In genomic region chr1:109792056-109792831, GRCh38 we compare ENCODE assay signal across 9 cellular contexts. TPM values are rescaled to one million over a fixed set of nuclear protein-coding genes. Genes with fewer than 3 reads are reported as not detected.
DNase-seq lines count a peak whose midpoint lies in the region; ATAC-seq and TF ChIP-seq lines count a peak whose summit lies in the region.
"Had no signal": no experiment of that assay in that cellular context is flagged by ENCODE, and none has a peak within 500 bp of the region (broad histone marks: within the 10 kb centered on the region; RNA-seq: fewer than 3 reads in every experiment).

No MANE protein-coding gene starts in this region.

- no peak for TF ChIP-seq POLR2A in prostate gland (IDR thresholded peaks at IDR 0.05)

- intact Hi-C loops in CD4-positive, alpha-beta memory T cell (cut with micrococcal nuclease): no loop called here
- intact Hi-C loops in prostate gland (cut with DNase I): loop anchor here (5.0 kb wide), 1 partner anchor 190 kb away; the partner anchor contains the start of gene AHCYL1

- no peak overlapping the region for H3K4me3 ChIP-seq in CD4-positive, alpha-beta memory T cell (ENCODE audit: low read length in 2 of 2)
- H3K4me3 ChIP-seq in HUES6 (ENCODE audit: low read depth, low read length): no peak overlapping the region
- no peak overlapping the region for H3K4me3 ChIP-seq in prostate gland

- H3K36me3 ChIP-seq in CD4-positive, alpha-beta memory T cell (ENCODE audit: insufficient read depth, low read length): no peaks in the 10 kb centered on the region
- H3K36me3 ChIP-seq in HUES6 (ENCODE audit: control insufficient read depth, insufficient read depth, low read length) (no peaks in the 10 kb centered on the region), prostate gland (no peaks in the 10 kb centered on the region)

- no peak overlapping the region for H3K27ac ChIP-seq in CD4-positive, alpha-beta memory T cell (ENCODE audit: low read depth, low read length)
- H3K27ac ChIP-seq in HUES6 (ENCODE audit: low read depth, low read length) (peak overlapping the region; percentile 45; the same call in 1 of the 2 replicates), foreskin keratinocyte (no peak overlapping the region), prostate gland (no peak overlapping the region)

- no peaks in the 10 kb centered on the region for H3K36me3 Mint-ChIP-seq in CD4-positive, alpha-beta memory T cell
- no peaks in the 10 kb centered on the region for H3K36me3 Mint-ChIP-seq in WTC11
- H3K36me3 Mint-ChIP-seq: naive B cell had no signal

- CTCF ChIA-PET in CD4-positive, alpha-beta memory T cell (lab: Charles Lee; ENCODE audit: partially characterized antibody): interaction anchor here (0.8 to 27.8 kb wide), 10 partner anchors 11 to 190 kb away, joined by 3 to 864 read pairs (median 16); partner anchors contain the start of genes AHCYL1 and CSF1
- CTCF ChIA-PET in WTC11 (lab: Charles Lee): interaction anchor here (0.6 to 4.7 kb wide), 22 partner anchors 9 to 302 kb away, joined by 3 to 75 read pairs (median 5); partner anchors contain the start of gene AHCYL1

- H3K4me1 Mint-ChIP-seq in CD4-positive, alpha-beta memory T cell: peaks cover 44 to 88% (median 71%) of the 10 kb centered on the region in 4 donors
- H3K4me1 Mint-ChIP-seq in WTC11: peaks cover 34% of the 10 kb centered on the region

- no peak for TF ChIP-seq CTCF in WTC11 (IDR thresholded peaks at IDR 0.05)
- TF ChIP-seq CTCF in foreskin keratinocyte (conservative IDR thresholded peaks at IDR 0.05): no peak
- TF ChIP-seq CTCF in prostate gland (IDR thresholded peaks at IDR 0.05): peak in 2 of 4 experiments; percentile 16 to 32

- H3K4me3 Mint-ChIP-seq in CD4-positive, alpha-beta memory T cell: no peak overlapping the region
- H3K4me3 Mint-ChIP-seq in WTC11: no peak overlapping the region

- H3K4me1 ChIP-seq in CD4-positive, alpha-beta memory T cell (ENCODE audit: insufficient read depth, low read length): peaks cover 79% of the 10 kb centered on the region
- peaks cover 53% of the 10 kb centered on the region for H3K4me1 ChIP-seq in HUES6 (ENCODE audit: control insufficient read depth, insufficient read depth, low read length)
- H3K4me1 ChIP-seq in foreskin keratinocyte: no peaks in the 10 kb centered on the region
- no peaks in the 10 kb centered on the region for H3K4me1 ChIP-seq in prostate gland (replicated peaks)

- H3K27ac Mint-ChIP-seq in CD4-positive, alpha-beta memory T cell: peak overlapping the region; percentile 41 to 92 (median 79)
- H3K27ac Mint-ChIP-seq in WTC11: no peak overlapping the region

- H3K9ac ChIP-seq in HUES6 (ENCODE audit: low read length): peak overlapping the region; percentile 59

- POLR2A ChIA-PET in CD4-positive, alpha-beta memory T cell (lab: Charles Lee; ENCODE audit: partially characterized antibody): interaction anchor here (1.5 to 6.1 kb wide), 6 partner anchors 9 to 193 kb away, joined by 5 to 91 read pairs (median 28); partner anchors contain the start of genes AHCYL1 and CSF1
- POLR2A ChIA-PET in WTC11 (lab: Charles Lee): interaction anchor here (0.8 to 1.9 kb wide), 2 partner anchors 52 to 192 kb away, joined by 3 to 7 read pairs; partner anchors contain the start of gene AHCYL1

- DNase-seq in CD4-positive, alpha-beta memory T cell: no peak
- peak; percentile 51 for DNase-seq in WTC11 (ENCODE audit: low spot score)
- DNase-seq in foreskin keratinocyte: peak in 1 of 2 donors; percentile 42
- DNase-seq in non-pigmented ciliary epithelial cell (ENCODE audit: low read depth): peak; percentile 77
- DNase-seq in prostate gland (ENCODE audit: low spot score): no peak
- DNase-seq in KG1 (lab: John Stamatoyannopoulos, UW): no peak
- DNase-seq: naive B cell had no signal

- no peaks in the 10 kb centered on the region for H3K27me3 Mint-ChIP-seq in CD4-positive, alpha-beta memory T cell
- H3K27me3 Mint-ChIP-seq in WTC11 (ENCODE audit: low read depth): peaks cover 4% of the 10 kb centered on the region; the same call in 1 of the 2 replicates

- H3K9me3 ChIP-seq in CD4-positive, alpha-beta memory T cell (ENCODE audit: control insufficient read depth in 1 of 2, low read length in 2 of 2): no peaks in the 10 kb centered on the region
- no peaks in the 10 kb centered on the region for H3K9me3 ChIP-seq in HUES6 (ENCODE audit: control insufficient read depth, insufficient read depth, low read depth, low read length)
- no peaks in the 10 kb centered on the region for H3K9me3 ChIP-seq in prostate gland

- ATAC-seq in WTC11 (peak; percentile 34), foreskin keratinocyte (peak; percentile 19), GM21528 (IDR thresholded peaks at IDR 0.05; ENCODE audit: low FRiP score, unreplicated experiment) (no peak)

- no peaks in the 10 kb centered on the region for H3K9me3 Mint-ChIP-seq in CD4-positive, alpha-beta memory T cell
- no peaks in the 10 kb centered on the region for H3K9me3 Mint-ChIP-seq in WTC11
- H3K9me3 Mint-ChIP-seq: naive B cell had no signal

- WGBS in prostate gland: 31% methylated on average over 18 of the region's 18 CpGs

- no peaks in the 10 kb centered on the region for H3K27me3 ChIP-seq in CD4-positive, alpha-beta memory T cell (ENCODE audit: insufficient read depth, low read length)
- H3K27me3 ChIP-seq in HUES6 (ENCODE audit: control insufficient read depth, insufficient read depth, low read length) (no peaks in the 10 kb centered on the region), foreskin keratinocyte (peaks cover 13% of the 10 kb centered on the region), prostate gland (replicated peaks; ENCODE audit: insufficient read depth) (no peaks in the 10 kb centered on the region)

TF ChIP-seq in WTC11, 78 proteins besides CTCF, POLR2A, EP300 and RAD21:
- TF ChIP-seq NFE2L1 (CRISPR knock-in tag; IDR thresholded peaks at IDR 0.05) (peak; percentile 84), ZNF396 (CRISPR knock-in tag; IDR thresholded peaks at IDR 0.05; ENCODE audit: borderline replicate concordance) (no peak), ETV6 (CRISPR knock-in tag; IDR thresholded peaks at IDR 0.05) (0 out of 2 replicates have a peak, but pooled peaks have one; percentile 56)

RNA-seq across cellular contexts. Expression of gene EPS8L3, which starts 28.5 kb away (rescaled TPM):
- not detected for total RNA-seq in CD4-positive, alpha-beta memory T cell
- polyA plus RNA-seq in CD4-positive, alpha-beta memory T cell: not detected
- total RNA-seq in WTC11 (2021) (0.17 to 0.41 TPM in 2 of 3 replicates, not detected in the other), foreskin keratinocyte (not detected in 2 replicates), prostate gland (under 1 TPM in 1 of 2 donors, not detected in 1; 0.34 TPM)
- polyA plus RNA-seq in foreskin keratinocyte: not detected in 2 replicates

RNA-seq across cellular contexts. Expression of gene GSTM3, which starts 51.4 kb away (rescaled TPM):
- 1 to 10 TPM; 1.2 TPM for total RNA-seq in CD4-positive, alpha-beta memory T cell
- polyA plus RNA-seq in CD4-positive, alpha-beta memory T cell: 10 to 100 TPM; 25.7 to 44.3 TPM
- total RNA-seq in WTC11 (2021) (2.2 to 3.5 TPM (median 3.3 TPM) in 3 replicates), foreskin keratinocyte (45.6 and 56.4 TPM in 2 replicates), prostate gland (100 to 1,000 TPM; 103 to 383 TPM)
- 59.3 and 72.2 TPM in 2 replicates for polyA plus RNA-seq in foreskin keratinocyte

Comparison
In these comparisons a context has a peak if more than half of its experiments do, and no peak if none do; other contexts are left out.
1. DNase-seq: peak in WTC11 (single experiment) and non-pigmented ciliary epithelial cell (single experiment); none in CD4-positive, alpha-beta memory T cell (0 of 5), prostate gland (single experiment) and KG1 (single experiment).
2. RNA of gene GSTM3, which starts 51.4 kb away (total RNA-seq): 103 to 383 TPM in prostate gland and 45.6 to 56.4 TPM in foreskin keratinocyte; 2.2 to 3.5 TPM in WTC11 and 1.2 TPM in CD4-positive, alpha-beta memory T cell; every median in the first group is over 10 times any median in the second.